8 cellular contexts compared by ENCODE assay signal in genomic region chr19:29812881-29813275, GRCh38. TPM values are rescaled to one million over a fixed set of nuclear protein-coding genes. Genes with fewer than 3 reads are reported as not detected.
DNase-seq lines count a peak whose midpoint lies in the region; ATAC-seq and TF ChIP-seq lines count a peak whose summit lies in the region.

No MANE protein-coding gene starts in this region.

- no peak for TF ChIP-seq RAD21 in neural cell (conservative IDR thresholded peaks at IDR 0.05)

- peaks cover 0 to 4% of the 10 kb centered on the region in 2 donors for H3K36me3 Mint-ChIP-seq in CD4-positive, alpha-beta memory T cell
- H3K36me3 Mint-ChIP-seq in dendritic cell treated with granulocyte-macrophage colony-stimulating factor and Interleukin-4, amounts not matched to agents 40 ng/mL and 50 ng/mL, for 4 days (ENCODE audit: low read depth) = peaks cover 30% of the 10 kb centered on the region

- H3K4me3 ChIP-seq in CD4-positive, alpha-beta memory T cell (ENCODE audit: low read length in 2 of 2) = peak overlapping the region in 1 of 2 donors; percentile 35
- H3K4me3 ChIP-seq in MM.1S (ENCODE audit: low read length) (peak overlapping the region; percentile 70), neural cell (ENCODE audit: low read length) (peak overlapping the region; percentile 51), tibial artery (peak overlapping the region in 1 of 2 donors; percentile 75)

- peak overlapping the region; percentile 22 to 92 (median 88) for H3K27ac Mint-ChIP-seq in CD4-positive, alpha-beta memory T cell
- H3K27ac Mint-ChIP-seq in dendritic cell treated with granulocyte-macrophage colony-stimulating factor and Interleukin-4, amounts not matched to agents 40 ng/mL and 50 ng/mL, for 4 days = no peak overlapping the region

- peak overlapping the region; percentile 77 for H3K4me2 ChIP-seq in MM.1S (ENCODE audit: low read depth, low read length)
- no peak overlapping the region for H3K4me2 ChIP-seq in neural cell (ENCODE audit: low read length)

- no peaks in the 10 kb centered on the region for H3K27me3 Mint-ChIP-seq in CD4-positive, alpha-beta memory T cell
- H3K27me3 Mint-ChIP-seq in dendritic cell treated with granulocyte-macrophage colony-stimulating factor and Interleukin-4, amounts not matched to agents 40 ng/mL and 50 ng/mL, for 4 days = peaks cover 6% of the 10 kb centered on the region

- TF ChIP-seq CTCF in MM.1S (IDR thresholded peaks at IDR 0.05; ENCODE audit: low read length) (no peak), neural cell (IDR thresholded peaks at IDR 0.05; ENCODE audit: poor library complexity, severe bottlenecking) (no peak), tibial artery (IDR thresholded peaks at IDR 0.05) (no peak)

- CTCF ChIA-PET in CD4-positive, alpha-beta memory T cell (lab: Charles Lee; ENCODE audit: partially characterized antibody) = interaction anchor here (0.9 kb wide), 1 partner anchor 31 kb away, joined by 3 read pairs; no protein-coding TSS in a partner anchor

- H3K9ac ChIP-seq in MM.1S (ENCODE audit: low read length) (peak overlapping the region; percentile 57; the same call in 1 of the 2 replicates), neural cell (ENCODE audit: low read length) (no peak overlapping the region)

- POLR2A ChIA-PET in CD4-positive, alpha-beta memory T cell (lab: Charles Lee; ENCODE audit: partially characterized antibody) = interaction anchor here (2.9 to 7.4 kb wide), 3 partner anchors 18 to 31 kb away, joined by 13 to 52 read pairs (median 19); no protein-coding TSS in a partner anchor

- peaks cover 30% of the 10 kb centered on the region for H3F3A ChIP-seq in MM.1S (ENCODE audit: insufficient read depth, low read length)
- H3F3A ChIP-seq in neural cell (ENCODE audit: insufficient read depth, low read length, poor library complexity, severe bottlenecking) = no peaks in the 10 kb centered on the region

- H3K9me3 Mint-ChIP-seq in CD4-positive, alpha-beta memory T cell = peaks cover 0 to 1% (median 0%) of the 10 kb centered on the region in 8 donors
- no peaks in the 10 kb centered on the region for H3K9me3 Mint-ChIP-seq in dendritic cell treated with granulocyte-macrophage colony-stimulating factor and Interleukin-4, amounts not matched to agents 40 ng/mL and 50 ng/mL, for 4 days

- H3K4me1 ChIP-seq in CD4-positive, alpha-beta memory T cell (ENCODE audit: insufficient read depth, low read length) = peaks cover 10% of the 10 kb centered on the region
- H3K4me1 ChIP-seq in MM.1S (ENCODE audit: low read length) (peaks cover 28% of the 10 kb centered on the region), tibial artery (peaks cover 0 to 16% (median 10%) of the 10 kb centered on the region in 4 donors)

- no peaks in the 10 kb centered on the region for H3K9me3 ChIP-seq in CD4-positive, alpha-beta memory T cell (ENCODE audit: control insufficient read depth in 1 of 2, low read length in 2 of 2)
- H3K9me3 ChIP-seq in MM.1S (replicated peaks; ENCODE audit: insufficient read depth, low read length) (no peaks in the 10 kb centered on the region), neural cell (ENCODE audit: low read length) (no peaks in the 10 kb centered on the region), tibial artery (no peaks in the 10 kb centered on the region)

- peaks cover 6 to 17% (median 14%) of the 10 kb centered on the region in 4 donors for H3K4me1 Mint-ChIP-seq in CD4-positive, alpha-beta memory T cell
- H3K4me1 Mint-ChIP-seq in dendritic cell treated with granulocyte-macrophage colony-stimulating factor and Interleukin-4, amounts not matched to agents 40 ng/mL and 50 ng/mL, for 4 days (ENCODE audit: low read depth) = peaks cover 16% of the 10 kb centered on the region

- ATAC-seq in GM18498 (IDR thresholded peaks at IDR 0.05; ENCODE audit: unreplicated experiment) (no peak), GM21423 (IDR thresholded peaks at IDR 0.05; ENCODE audit: unreplicated experiment) (no peak), HG03175 (IDR thresholded peaks at IDR 0.05; ENCODE audit: unreplicated experiment) (no peak)

- no peaks in the 10 kb centered on the region for H3K9me2 ChIP-seq in MM.1S (replicated peaks; ENCODE audit: insufficient read depth, low read length)
- H3K9me2 ChIP-seq in neural cell (ENCODE audit: insufficient read depth, low read length) = no peaks in the 10 kb centered on the region

- TF ChIP-seq EP300 in neural cell (conservative IDR thresholded peaks at IDR 0.05; ENCODE audit: poor library complexity, severe bottlenecking) = no peak

- no peaks in the 10 kb centered on the region for H4K20me1 ChIP-seq in MM.1S (ENCODE audit: insufficient read depth, low read length)
- no peaks in the 10 kb centered on the region for H4K20me1 ChIP-seq in neural cell (ENCODE audit: insufficient read depth)

- no peaks in the 10 kb centered on the region for H3K27me3 ChIP-seq in CD4-positive, alpha-beta memory T cell (ENCODE audit: insufficient read depth, low read length)
- H3K27me3 ChIP-seq in MM.1S (replicated peaks; ENCODE audit: insufficient read depth, low read length) (no peaks in the 10 kb centered on the region), neural cell (ENCODE audit: insufficient read depth, low read depth, low read length) (peaks cover 6% of the 10 kb centered on the region), tibial artery (no peaks in the 10 kb centered on the region)

- intact Hi-C loops in CD4-positive, alpha-beta memory T cell (cut with micrococcal nuclease) = no loop called here
- intact Hi-C loops in dendritic cell treated with granulocyte-macrophage colony-stimulating factor and Interleukin-4, amounts not matched to agents 40 ng/mL and 50 ng/mL, for 4 days (cut with micrococcal nuclease) = no loop called here
- intact Hi-C loops in tibial artery (cut with DNase I; ENCODE audit: low total_unique reads) = loop anchor here (2.0 kb wide), 1 partner anchor 64 kb away; no protein-coding TSS in a partner anchor

- peak overlapping the region; percentile 80 to 97 (median 86) for H3K4me3 Mint-ChIP-seq in CD4-positive, alpha-beta memory T cell
- peak overlapping the region; percentile 74 for H3K4me3 Mint-ChIP-seq in dendritic cell treated with granulocyte-macrophage colony-stimulating factor and Interleukin-4, amounts not matched to agents 40 ng/mL and 50 ng/mL, for 4 days

- peaks cover 22% of the 10 kb centered on the region for H3K79me2 ChIP-seq in MM.1S (ENCODE audit: low read length)
- no peaks in the 10 kb centered on the region for H3K79me2 ChIP-seq in neural cell (replicated peaks; ENCODE audit: insufficient read depth, low read length)

- no peaks in the 10 kb centered on the region for H3K36me3 ChIP-seq in CD4-positive, alpha-beta memory T cell (ENCODE audit: insufficient read depth, low read length)
- 0 out of 2 replicates have a peak, but pooled peaks cover 9% of the 10 kb centered on the region for H3K36me3 ChIP-seq in MM.1S (replicated peaks; ENCODE audit: insufficient read depth, low read length)
- H3K36me3 ChIP-seq in neural cell (ENCODE audit: insufficient read depth, low read length) = no peaks in the 10 kb centered on the region
- no peaks in the 10 kb centered on the region for H3K36me3 ChIP-seq in tibial artery

- DNase-seq in CD4-positive, alpha-beta memory T cell = no peak
- DNase-seq in MM.1S (no peak), tibial artery (no peak)

- H3K27ac ChIP-seq in CD4-positive, alpha-beta memory T cell (ENCODE audit: low read depth, low read length) = no peak overlapping the region
- H3K27ac ChIP-seq in MM.1S (ENCODE audit: low read length) = peak overlapping the region; percentile 26; the same call in 1 of the 2 replicates
- no peak overlapping the region for H3K27ac ChIP-seq in neural cell (ENCODE audit: low read length)
- H3K27ac ChIP-seq in tibial artery = no peak overlapping the region

- H2AFZ ChIP-seq in MM.1S (ENCODE audit: low read length) (no peak overlapping the region), neural cell (ENCODE audit: low read depth, low read length) (no peak overlapping the region)

TF ChIP-seq in neural cell, 6 proteins besides CTCF, POLR2A, EP300 and RAD21:
- TF ChIP-seq SMC3 (conservative IDR thresholded peaks at IDR 0.05; ENCODE audit: poor library complexity) (no peak), TAF1 (IDR thresholded peaks at IDR 0.05; ENCODE audit: low read depth) (no peak), EZH2 (IDR thresholded peaks at IDR 0.05; ENCODE audit: borderline replicate concordance, insufficient read depth, low read length, poor library complexity, severe bottlenecking) (no peak), POLR2AphosphoS5 (IDR thresholded peaks at IDR 0.05) (no peak), REST (IDR thresholded peaks at IDR 0.05; ENCODE audit: borderline replicate concordance) (no peak)

RNA-seq across cellular contexts. Expression of gene CCNE1, which starts 1.1 kb away (rescaled TPM):
- 1 to 10 TPM; 2.9 to 3.4 TPM for total RNA-seq in CD4-positive, alpha-beta memory T cell
- polyA plus RNA-seq in CD4-positive, alpha-beta memory T cell = under 1 TPM; 0.50 to 0.89 TPM
- polyA plus RNA-seq in neural cell = 3.4 and 4.1 TPM in 2 replicates
- polyA minus RNA-seq in neural cell = 1.0 and 1.2 TPM in 2 replicates
